Comparison of ENCODE assay signal across 15 cellular contexts in the genomic region with DNA sequence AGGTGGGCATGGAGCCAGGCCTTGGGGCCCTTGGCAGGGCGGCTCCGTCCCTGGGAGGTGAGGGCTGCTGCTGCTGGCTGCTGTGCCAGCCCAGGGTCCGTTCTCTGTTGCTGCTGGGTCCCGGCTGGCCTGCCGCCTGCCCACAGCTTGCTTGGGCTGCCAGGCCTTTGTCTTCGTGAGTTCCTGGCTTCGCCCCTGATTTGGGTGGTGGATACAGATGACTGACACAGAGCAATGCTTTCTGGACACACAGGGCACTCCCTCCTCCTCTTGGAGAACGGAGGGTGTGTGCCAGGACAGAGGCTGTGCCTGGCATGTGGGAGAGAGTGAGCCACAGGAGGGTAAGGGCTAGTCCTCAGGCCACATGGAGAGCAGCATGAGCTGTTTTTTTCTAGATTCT.
DNase-seq lines count a peak whose midpoint lies in the region; ATAC-seq, FAIRE-seq and TF ChIP-seq lines count a peak whose summit lies in the region.
"Had no signal": no experiment of that assay in that cellular context is flagged by ENCODE, and none has a peak within 500 bp of the region (broad histone marks: within the 10 kb centered on the region; RNA-seq: fewer than 3 reads in every experiment).

No MANE protein-coding gene starts in this region.

- H3K4me3 ChIP-seq in astrocyte (ENCODE audit: insufficient read depth, low read depth, low read length), result no peak overlapping the region
- H3K4me3 ChIP-seq in right cardiac atrium (ENCODE audit: low read length), result no peak overlapping the region
- H3K4me3 ChIP-seq in subcutaneous abdominal adipose tissue (ENCODE audit: low read depth in 1 of 5, low read length in 5 of 5), result no peak overlapping the region
- H3K4me3 ChIP-seq in mucosa of descending colon, result no peak overlapping the region
- H3K4me3 ChIP-seq: colonic mucosa, uterus had no signal

- no peak overlapping the region for H3K9ac ChIP-seq in astrocyte (ENCODE audit: low read length)
- H3K9ac ChIP-seq in subcutaneous abdominal adipose tissue (ENCODE audit: low read length in 5 of 5), result peak overlapping the region in 1 of 5 donors; percentile 0

- peaks cover 7% of the 10 kb centered on the region for H3K4me1 ChIP-seq in astrocyte (ENCODE audit: insufficient read depth, low read length)
- H3K4me1 ChIP-seq in right cardiac atrium (ENCODE audit: control insufficient read depth, insufficient read depth, low read length), result peaks cover 10% of the 10 kb centered on the region
- peaks cover 3 to 59% (median 48%) of the 10 kb centered on the region in 5 donors for H3K4me1 ChIP-seq in subcutaneous abdominal adipose tissue (ENCODE audit: control insufficient read depth in 5 of 5, insufficient read depth in 5 of 5, low read length in 5 of 5)
- no peaks in the 10 kb centered on the region for H3K4me1 ChIP-seq in mucosa of descending colon (ENCODE audit: low read depth)
- H3K4me1 ChIP-seq: colonic mucosa, uterus had no signal

- H3K9me3 Mint-ChIP-seq in astrocyte (ENCODE audit: unreplicated experiment), result peaks cover 6% of the 10 kb centered on the region
- H3K9me3 Mint-ChIP-seq: activated naive CD8-positive, alpha-beta T cell treated with anti-CD3 and anti-CD28 coated beads, Interleukin-2, amount 50 U/mL, for 24 hours had no signal

- H3K4me2 ChIP-seq in astrocyte (ENCODE audit: low read length), result no peak overlapping the region

- H4K20me1 ChIP-seq in astrocyte (ENCODE audit: insufficient read depth, low read length), result no peaks in the 10 kb centered on the region

- WGBS in right cardiac atrium, result 60% methylated on average over 8 of the region's 8 CpGs

- DNase-seq in M059J (ENCODE audit: low read depth) (peak; percentile 57), astrocyte (ENCODE audit: low read depth) (no peak), right cardiac atrium (no peak), mucosa of descending colon (no peak)
- DNase-seq: activated naive CD8-positive, alpha-beta T cell treated with anti-CD3 and anti-CD28 coated beads, Interleukin-2, amount 50 U/mL, for 24 hours; colonic mucosa; NCI-H524 treated with DMSO at 0.1 percent for 48 hours; stimulated activated CD4-positive, alpha-beta T cell treated with anti-CD3 and anti-CD28 coated beads, Interleukin-4, amount 100 ng/mL, for 24 hours; T-helper 2 cell had no signal

- H3K36me3 Mint-ChIP-seq in astrocyte (ENCODE audit: low read depth, unreplicated experiment), result peaks cover 2% of the 10 kb centered on the region

- H3K27ac Mint-ChIP-seq in astrocyte (ENCODE audit: unreplicated experiment), result no peak overlapping the region
- H3K27ac Mint-ChIP-seq: activated naive CD8-positive, alpha-beta T cell treated with anti-CD3 and anti-CD28 coated beads, Interleukin-2, amount 50 U/mL, for 24 hours had no signal

- TF ChIP-seq CTCF in astrocyte (IDR thresholded peaks at IDR 0.05; ENCODE audit: insufficient read depth, low read depth, low read length), result no peak
- no peak for TF ChIP-seq CTCF in mucosa of descending colon (IDR thresholded peaks at IDR 0.05)

- H3K36me3 ChIP-seq in astrocyte (ENCODE audit: insufficient read depth, low read length) (no peaks in the 10 kb centered on the region), subcutaneous abdominal adipose tissue (ENCODE audit: control insufficient read depth in 5 of 5, insufficient read depth in 5 of 5, low read length in 5 of 5) (no peaks in the 10 kb centered on the region), mucosa of descending colon (ENCODE audit: low read depth) (no peaks in the 10 kb centered on the region)
- H3K36me3 ChIP-seq: colonic mucosa, uterus had no signal

- H3K27ac ChIP-seq in astrocyte (ENCODE audit: low read depth, low read length) (no peak overlapping the region), right cardiac atrium (ENCODE audit: low read length) (no peak overlapping the region), subcutaneous abdominal adipose tissue (ENCODE audit: low read depth, low read length) (peak overlapping the region; percentile 58)
- H3K27ac ChIP-seq: colonic mucosa, uterus had no signal

- peaks cover 58% of the 10 kb centered on the region for H3K27me3 Mint-ChIP-seq in astrocyte (ENCODE audit: low read depth, unreplicated experiment)
- H3K27me3 Mint-ChIP-seq: activated naive CD8-positive, alpha-beta T cell treated with anti-CD3 and anti-CD28 coated beads, Interleukin-2, amount 50 U/mL, for 24 hours had no signal

- H3K4me3 Mint-ChIP-seq in astrocyte (ENCODE audit: unreplicated experiment), result no peak overlapping the region
- H3K4me3 Mint-ChIP-seq: activated naive CD8-positive, alpha-beta T cell treated with anti-CD3 and anti-CD28 coated beads, Interleukin-2, amount 50 U/mL, for 24 hours had no signal

- no peak for FAIRE-seq in astrocyte (lab: Jason Lieb, UNC)
- FAIRE-seq: G401.6 had no signal

- H2AFZ ChIP-seq in astrocyte (ENCODE audit: low read depth, low read length), result peak overlapping the region; percentile 41

- peak; percentile 23 to 31 for ATAC-seq in right cardiac atrium
- ATAC-seq in GM21423 (IDR thresholded peaks at IDR 0.05; ENCODE audit: unreplicated experiment), result no peak
- no peak for ATAC-seq in GM21447 (IDR thresholded peaks at IDR 0.05; ENCODE audit: unreplicated experiment)
- ATAC-seq in mucosa of descending colon, result no peak
- ATAC-seq: activated naive CD8-positive, alpha-beta T cell treated with anti-CD3 and anti-CD28 coated beads, Interleukin-2, amount 50 U/mL, for 24 hours; Panc1 had no signal

- no peaks in the 10 kb centered on the region for H3K4me1 Mint-ChIP-seq in astrocyte (ENCODE audit: low read depth, unreplicated experiment)
- H3K4me1 Mint-ChIP-seq: activated naive CD8-positive, alpha-beta T cell treated with anti-CD3 and anti-CD28 coated beads, Interleukin-2, amount 50 U/mL, for 24 hours had no signal

- intact Hi-C loops in right cardiac atrium (cut with DNase I) (no loop called here), mucosa of descending colon (cut with DNase I, micrococcal nuclease) (no loop called here)

- no peaks in the 10 kb centered on the region for H3K9me3 ChIP-seq in astrocyte (ENCODE audit: insufficient read depth, low read depth, low read length)
- H3K9me3 ChIP-seq in right cardiac atrium (ENCODE audit: control insufficient read depth, low read length), result no peaks in the 10 kb centered on the region
- peaks cover 0 to 4% (median 0%) of the 10 kb centered on the region in 5 donors for H3K9me3 ChIP-seq in subcutaneous abdominal adipose tissue (ENCODE audit: control insufficient read depth in 5 of 5, low read length in 5 of 5)
- H3K9me3 ChIP-seq in mucosa of descending colon, result no peaks in the 10 kb centered on the region
- H3K9me3 ChIP-seq: colonic mucosa, uterus had no signal

- no peaks in the 10 kb centered on the region for H3K79me2 ChIP-seq in astrocyte (ENCODE audit: insufficient read depth, low read length)

- H3K27me3 ChIP-seq in astrocyte (ENCODE audit: insufficient read depth, low read length) (no peaks in the 10 kb centered on the region), right cardiac atrium (ENCODE audit: control insufficient read depth, insufficient read depth) (no peaks in the 10 kb centered on the region), subcutaneous abdominal adipose tissue (ENCODE audit: control insufficient read depth in 5 of 5, insufficient read depth in 4 of 5, low read length in 5 of 5) (no peaks in the 10 kb centered on the region)
- H3K27me3 ChIP-seq: colonic mucosa, uterus had no signal

Comparison
In these comparisons a context has a peak if more than half of its experiments do, and no peak if none do; other contexts are left out.
1. ATAC-seq: peak in right cardiac atrium (2 of 2); none in GM21423 (single experiment), GM21447 (single experiment) and mucosa of descending colon (single experiment).